7 cellular contexts compared by ENCODE assay signal in the genomic region with DNA sequence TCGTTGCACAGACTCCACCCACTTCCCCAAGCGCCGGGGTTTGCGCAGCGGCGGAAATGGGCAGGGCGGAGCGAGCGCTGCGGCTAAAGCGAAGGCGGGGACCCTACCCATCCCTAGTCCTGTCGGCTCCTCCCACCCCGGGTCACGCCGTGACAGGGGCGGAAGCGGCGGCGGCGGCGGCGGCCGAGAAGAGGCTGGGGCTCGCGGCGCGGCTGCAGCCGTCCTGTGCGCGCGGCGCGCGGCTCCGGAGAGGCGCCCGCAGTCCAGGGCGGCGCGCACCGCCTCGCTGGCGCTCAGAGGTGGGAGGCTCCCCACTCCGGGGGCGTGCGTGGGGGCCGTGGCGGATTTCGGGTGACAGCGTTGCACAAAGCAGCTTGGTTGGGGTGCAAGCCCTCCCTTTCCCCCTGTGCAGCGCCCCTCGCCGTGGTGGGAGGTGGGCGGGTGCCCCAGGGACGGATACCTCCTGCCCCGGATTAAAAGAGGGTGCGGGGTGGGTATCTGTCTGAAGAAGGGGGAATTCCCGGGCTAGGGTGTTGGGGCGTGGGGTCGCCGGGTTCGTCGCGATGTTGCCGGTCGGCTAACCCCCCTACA. TPM values are rescaled to one million over a fixed set of nuclear protein-coding genes. Genes with fewer than 3 reads are reported as not detected.
DNase-seq lines count a peak whose midpoint lies in the region; ATAC-seq, FAIRE-seq and TF ChIP-seq lines count a peak whose summit lies in the region.

A gene with protein sequence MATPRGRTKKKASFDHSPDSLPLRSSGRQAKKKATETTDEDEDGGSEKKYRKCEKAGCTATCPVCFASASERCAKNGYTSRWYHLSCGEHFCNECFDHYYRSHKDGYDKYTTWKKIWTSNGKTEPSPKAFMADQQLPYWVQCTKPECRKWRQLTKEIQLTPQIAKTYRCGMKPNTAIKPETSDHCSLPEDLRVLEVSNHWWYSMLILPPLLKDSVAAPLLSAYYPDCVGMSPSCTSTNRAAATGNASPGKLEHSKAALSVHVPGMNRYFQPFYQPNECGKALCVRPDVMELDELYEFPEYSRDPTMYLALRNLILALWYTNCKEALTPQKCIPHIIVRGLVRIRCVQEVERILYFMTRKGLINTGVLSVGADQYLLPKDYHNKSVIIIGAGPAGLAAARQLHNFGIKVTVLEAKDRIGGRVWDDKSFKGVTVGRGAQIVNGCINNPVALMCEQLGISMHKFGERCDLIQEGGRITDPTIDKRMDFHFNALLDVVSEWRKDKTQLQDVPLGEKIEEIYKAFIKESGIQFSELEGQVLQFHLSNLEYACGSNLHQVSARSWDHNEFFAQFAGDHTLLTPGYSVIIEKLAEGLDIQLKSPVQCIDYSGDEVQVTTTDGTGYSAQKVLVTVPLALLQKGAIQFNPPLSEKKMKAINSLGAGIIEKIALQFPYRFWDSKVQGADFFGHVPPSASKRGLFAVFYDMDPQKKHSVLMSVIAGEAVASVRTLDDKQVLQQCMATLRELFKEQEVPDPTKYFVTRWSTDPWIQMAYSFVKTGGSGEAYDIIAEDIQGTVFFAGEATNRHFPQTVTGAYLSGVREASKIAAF (plus strand): TSS at position 150 of the 591 bp plus-strand sequence. CDS start 4,474 bp downstream, outside the sequence.

- 0% methylated on average over 65 of the region's 67 CpGs; no CpG with 5 or more reads in 1 of the 2 donors for WGBS in body of pancreas, 2 donors
- WGBS in iPS DF 6.9 (ENCODE audit: insufficient coverage, insufficient read length) = no CpG with 5 or more reads among the region's 67 CpGs

- H3K9me3 Mint-ChIP-seq in T-helper 2 cell treated with Interferon-gamma antibody and Interleukin-4, amounts not matched to agents 5 μg/mL and 100 μg/mL, for 36 hours = no peaks in the 10 kb centered on the region

- no peaks in the 10 kb centered on the region for H3K27me3 Mint-ChIP-seq in T-helper 2 cell treated with Interferon-gamma antibody and Interleukin-4, amounts not matched to agents 5 μg/mL and 100 μg/mL, for 36 hours (ENCODE audit: low read depth)

- H3K27ac Mint-ChIP-seq in T-helper 2 cell treated with Interferon-gamma antibody and Interleukin-4, amounts not matched to agents 5 μg/mL and 100 μg/mL, for 36 hours = peak within 1 kb of the TSS; percentile 96

- H3K9me3 ChIP-seq in body of pancreas (no peaks in the 10 kb centered on the region), iPS DF 6.9 (ENCODE audit: control insufficient read depth, insufficient read depth, low read length) (no peaks in the 10 kb centered on the region), gastrocnemius medialis (no peaks in the 10 kb centered on the region)

- FAIRE-seq in GM18507 (lab: Jason Lieb, UNC) = peak; percentile 92

- intact Hi-C loops in body of pancreas (cut with DNase I) (no loop called here), gastrocnemius medialis (cut with DNase I; ENCODE audit: low total_unique reads) (loop anchor here (1.0 to 10.0 kb wide), 3 partner anchors 109 to 448 kb away; a partner anchor contains a TSS)

- peak; percentile 83 for ATAC-seq in HG02870 (IDR thresholded peaks at IDR 0.05; ENCODE audit: unreplicated experiment)
- peak; percentile 96 for ATAC-seq in body of pancreas
- peak; percentile 87 to 93 for ATAC-seq in gastrocnemius medialis

- peaks cover 29% of the 10 kb centered on the region for H3K4me1 ChIP-seq in body of pancreas
- 0 out of 2 replicates have a peak, but pooled peaks cover 1% of the 10 kb centered on the region for H3K4me1 ChIP-seq in iPS DF 6.9 (ENCODE audit: control insufficient read depth, insufficient read depth, low read length)
- peaks cover 14 to 19% of the 10 kb centered on the region in 2 donors for H3K4me1 ChIP-seq in gastrocnemius medialis

- DNase-seq in GM18507 (ENCODE audit: extremely low spot score, insufficient read length, low read depth) (peak; percentile 97), NCI-H146 (lab: John Stamatoyannopoulos, UW) (peak; percentile 98), body of pancreas (peak; percentile 97 to 99 (median 98)), iPS DF 6.9 (ENCODE audit: low read depth, low spot score) (peak; percentile 88), gastrocnemius medialis (peak; percentile 98 to 99)
- DNase-seq in T-helper 2 cell treated with Interferon-gamma antibody and Interleukin-4, amounts not matched to agents 5 μg/mL and 100 μg/mL, for 36 hours (ENCODE audit: low spot score) = peak; percentile 98

- TF ChIP-seq POLR2A in body of pancreas (IDR thresholded peaks at IDR 0.05) (peak in 1 of 3 donors; percentile 52), gastrocnemius medialis (IDR thresholded peaks at IDR 0.05) (peak; percentile 91 to 94)

- H3K4me1 Mint-ChIP-seq in T-helper 2 cell treated with Interferon-gamma antibody and Interleukin-4, amounts not matched to agents 5 μg/mL and 100 μg/mL, for 36 hours (ENCODE audit: low read depth) = peaks cover 20% of the 10 kb centered on the region

- in situ Hi-C loops in gastrocnemius medialis (cut with MboI; ENCODE audit: low sequenced_read_pairs in 4 of 4) = no loop called here

- H3K27me3 ChIP-seq in body of pancreas (no peaks in the 10 kb centered on the region), iPS DF 6.9 (ENCODE audit: control insufficient read depth, insufficient read depth, low read length) (no peaks in the 10 kb centered on the region), gastrocnemius medialis (no peaks in the 10 kb centered on the region)

- H3K27ac ChIP-seq in body of pancreas (peak within 1 kb of the TSS; percentile 87 to 95 (median 92)), iPS DF 6.9 (ENCODE audit: low read length) (no peak within 1 kb of the TSS), gastrocnemius medialis (peak within 1 kb of the TSS; percentile 82 to 94 (median 92))

- H3K36me3 ChIP-seq in body of pancreas (replicated peaks in 1 of 2; ENCODE audit: insufficient read depth in 1 of 2, low read depth in 2 of 2) (peaks cover 0 to 1% of the 10 kb centered on the region in 2 donors), iPS DF 6.9 (ENCODE audit: control insufficient read depth, insufficient read depth, low read length) (no peaks in the 10 kb centered on the region; the same call in 1 of the 2 replicates), gastrocnemius medialis (peaks cover 0 to 8% of the 10 kb centered on the region in 2 donors)

- H3K36me3 Mint-ChIP-seq in T-helper 2 cell treated with Interferon-gamma antibody and Interleukin-4, amounts not matched to agents 5 μg/mL and 100 μg/mL, for 36 hours (ENCODE audit: low read depth) = peaks cover 12% of the 10 kb centered on the region

- H3K4me3 ChIP-seq in body of pancreas = peak within 1 kb of the TSS; percentile 57 to 83
- H3K4me3 ChIP-seq in iPS DF 6.9 (ENCODE audit: low read length) = peak within 1 kb of the TSS; percentile 98
- peak within 1 kb of the TSS; percentile 84 to 95 (median 86) for H3K4me3 ChIP-seq in gastrocnemius medialis

- H3K4me3 Mint-ChIP-seq in T-helper 2 cell treated with Interferon-gamma antibody and Interleukin-4, amounts not matched to agents 5 μg/mL and 100 μg/mL, for 36 hours = peak within 1 kb of the TSS; percentile 99

- TF ChIP-seq CTCF in body of pancreas (IDR thresholded peaks at IDR 0.05) (no peak), gastrocnemius medialis (IDR thresholded peaks at IDR 0.05 in 4 of 5, conservative IDR thresholded peaks at IDR 0.05 in 1 of 5) (no peak)

RNA-seq across cellular contexts. Expression of the gene that starts here (rescaled TPM):
- total RNA-seq in body of pancreas = 10 to 100 TPM in 1 of 2 donors, 1 to 10 TPM in 1; 4.6 to 12.7 TPM
- total RNA-seq in gastrocnemius medialis = 10 to 100 TPM; 14.5 to 29.9 (median 26.0) TPM
